16 cellular contexts compared by ENCODE assay signal in the genomic region with DNA sequence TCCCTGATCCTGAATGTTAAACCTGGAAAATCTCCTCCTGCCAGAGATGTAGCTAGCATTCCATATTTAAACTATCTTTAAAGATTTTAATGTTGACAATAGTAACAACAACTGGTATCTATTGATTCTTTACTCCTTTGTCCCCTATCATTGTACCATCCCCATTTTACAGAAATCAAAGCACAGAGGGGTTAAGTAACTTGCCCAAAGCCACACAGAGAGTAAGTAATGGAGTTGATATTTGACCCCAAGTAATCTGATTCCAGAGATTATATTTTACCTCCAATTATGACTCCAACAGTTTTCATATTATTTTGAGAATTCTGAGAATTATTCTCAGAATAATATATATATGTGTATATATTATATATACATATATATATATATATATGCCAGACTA. TPM values are rescaled to one million over a fixed set of nuclear protein-coding genes. Genes with fewer than 3 reads are reported as not detected.
DNase-seq lines count a peak whose midpoint lies in the region; ATAC-seq, FAIRE-seq and TF ChIP-seq lines count a peak whose summit lies in the region.
"Had no signal": no experiment of that assay in that cellular context is flagged by ENCODE, and none has a peak within 500 bp of the region (broad histone marks: within the 10 kb centered on the region; RNA-seq: fewer than 3 reads in every experiment).

No MANE protein-coding gene starts in this region.

- no peak overlapping the region for H2AK9ac ChIP-seq in IMR-90 (replicated peaks; ENCODE audit: low read depth, low read length, poor library complexity)

- no peak overlapping the region for H2BK15ac ChIP-seq in IMR-90 (ENCODE audit: low read depth, low read length)

- no peak overlapping the region for H3K27ac ChIP-seq in CD4-positive, alpha-beta T cell (ENCODE audit: low read depth, low read length)
- H3K27ac ChIP-seq in IMR-90 (ENCODE audit: insufficient read depth, low read length), result no peak overlapping the region
- peak overlapping the region; percentile 40 for H3K27ac ChIP-seq in astrocyte (ENCODE audit: low read depth, low read length)
- H3K27ac ChIP-seq: HL-60 had no signal

- DNase-seq in CD4-positive, alpha-beta T cell, result no peak
- DNase-seq in IMR-90, result no peak
- DNase-seq in astrocyte (ENCODE audit: low read depth), result no peak
- no peak for DNase-seq in osteocyte (ENCODE audit: extremely low spot score, unreplicated experiment)
- no peak for DNase-seq in KG1 (lab: John Stamatoyannopoulos, UW)
- no peak for DNase-seq in DMS79 treated with DMSO at 0.1 percent for 48 hours (lab: John Stamatoyannopoulos, UW)
- DNase-seq in OCI-M2 (lab: John Stamatoyannopoulos, UW; ENCODE audit: unreplicated experiment), result no peak
- DNase-seq: GDM1, NCI-H1694, occipital lobe, SK-N-SH had no signal

- no peak overlapping the region for H3K23ac ChIP-seq in IMR-90 (ENCODE audit: low read depth, low read length)

- H3K79me1 ChIP-seq in IMR-90 (ENCODE audit: low read depth in 1 of 2, low read length in 2 of 2), result no peaks in the 10 kb centered on the region

- FAIRE-seq in astrocyte (lab: Jason Lieb, UNC), result no peak

- POLR2A ChIA-PET in CD4-positive, alpha-beta T cell (lab: Charles Lee), result interaction anchor here (0.6 to 2.7 kb wide), 8 partner anchors 24 to 594 kb away, joined by 3 to 16 read pairs (median 6); partner anchors contain the start of genes GNA13, LRRC37A3 and RGS9
- POLR2A ChIA-PET in IMR-90 (lab: Charles Lee; ENCODE audit: unreplicated experiment), result no interaction called here

- no peak overlapping the region for H2BK5ac ChIP-seq in IMR-90 (ENCODE audit: low read depth, low read length, poor library complexity, severe bottlenecking)

- H3K4me2 ChIP-seq in IMR-90 (ENCODE audit: low read depth, low read length) (no peak overlapping the region), astrocyte (ENCODE audit: low read length) (peak overlapping the region; percentile 47)

- no peak overlapping the region for H4K8ac ChIP-seq in IMR-90 (ENCODE audit: low read depth in 2 of 2, low read length in 2 of 2)

- intact Hi-C loops in CD4-positive, alpha-beta T cell (cut with DNase I, micrococcal nuclease), result no loop called here
- intact Hi-C loops in IMR-90 (cut with micrococcal nuclease), result no loop called here

- no peaks in the 10 kb centered on the region for H3K79me2 ChIP-seq in astrocyte (ENCODE audit: insufficient read depth, low read length)

- no peak overlapping the region for H4K5ac ChIP-seq in IMR-90 (ENCODE audit: low read depth, low read length)

- no peak overlapping the region for H3K18ac ChIP-seq in IMR-90 (ENCODE audit: low read depth, low read length)

- H3K14ac ChIP-seq in IMR-90 (replicated peaks; ENCODE audit: low read depth, low read length), result no peak overlapping the region

- H3K4me3 Mint-ChIP-seq in CD4-positive, alpha-beta T cell, result peak overlapping the region; percentile 71
- H3K4me3 Mint-ChIP-seq in astrocyte (ENCODE audit: unreplicated experiment) (no peak overlapping the region), osteocyte (ENCODE audit: unreplicated experiment) (no peak overlapping the region)

- peaks cover 5% of the 10 kb centered on the region; the same call in 1 of the 2 replicates for H3K9me1 ChIP-seq in IMR-90 (ENCODE audit: insufficient read depth, low read length)

- no peak for ATAC-seq in CD4-positive, alpha-beta T cell (ENCODE audit: poor library complexity)
- ATAC-seq in IMR-90 (ENCODE audit: low read depth), result no peak
- ATAC-seq in HG03439 (IDR thresholded peaks at IDR 0.05; ENCODE audit: unreplicated experiment), result no peak

- peaks cover 26% of the 10 kb centered on the region for H3K4me1 Mint-ChIP-seq in CD4-positive, alpha-beta T cell (ENCODE audit: low read depth)
- H3K4me1 Mint-ChIP-seq in astrocyte (ENCODE audit: low read depth, unreplicated experiment) (peaks cover 14% of the 10 kb centered on the region), osteocyte (ENCODE audit: unreplicated experiment) (peaks cover 37% of the 10 kb centered on the region)

- in situ Hi-C loops in IMR-90 (cut with MboI; ENCODE audit: low sequenced_read_pairs), result no loop called here

- H3K36me3 ChIP-seq in IMR-90 (ENCODE audit: control insufficient read depth, insufficient read depth, low read length), result no peaks in the 10 kb centered on the region
- no peaks in the 10 kb centered on the region for H3K36me3 ChIP-seq in astrocyte (ENCODE audit: insufficient read depth, low read length)
- H3K36me3 ChIP-seq: gastrocnemius medialis had no signal

- H2AK5ac ChIP-seq in IMR-90 (ENCODE audit: low read depth, low read length), result peak overlapping the region; percentile 68; the same call in 1 of the 2 replicates

- H4K20me1 ChIP-seq in IMR-90 (ENCODE audit: insufficient read depth, low read length), result no peaks in the 10 kb centered on the region
- no peaks in the 10 kb centered on the region for H4K20me1 ChIP-seq in astrocyte (ENCODE audit: insufficient read depth, low read length)

- CTCF ChIA-PET in CD4-positive, alpha-beta T cell (lab: Charles Lee), result interaction anchor here (1.2 to 2.9 kb wide), 8 partner anchors 19 to 180 kb away, joined by 3 to 20 read pairs (median 8); partner anchors contain the start of genes LRRC37A3 and RGS9
- CTCF ChIA-PET in IMR-90 (lab: Yijun Ruan, JAX), result no interaction called here

- H3K9me3 ChIP-seq in CD4-positive, alpha-beta T cell (ENCODE audit: control insufficient read depth, low read length), result no peaks in the 10 kb centered on the region
- no peaks in the 10 kb centered on the region for H3K9me3 ChIP-seq in IMR-90 (ENCODE audit: control insufficient read depth, insufficient read depth, low read length)
- H3K9me3 ChIP-seq in astrocyte (ENCODE audit: insufficient read depth, low read depth, low read length), result no peaks in the 10 kb centered on the region
- H3K9me3 ChIP-seq: gastrocnemius medialis, SK-N-SH had no signal

- H2AFZ ChIP-seq in IMR-90 (replicated peaks; ENCODE audit: low read length, poor library complexity) (no peak overlapping the region), astrocyte (ENCODE audit: low read depth, low read length) (no peak overlapping the region)

- H3K36me3 Mint-ChIP-seq in CD4-positive, alpha-beta T cell (ENCODE audit: low read depth), result no peaks in the 10 kb centered on the region
- H3K36me3 Mint-ChIP-seq in astrocyte (ENCODE audit: low read depth, unreplicated experiment) (no peaks in the 10 kb centered on the region), osteocyte (ENCODE audit: unreplicated experiment) (no peaks in the 10 kb centered on the region)
- H3K36me3 Mint-ChIP-seq: CD8-positive, alpha-beta T cell had no signal

- TF ChIP-seq RAD21 in IMR-90 (IDR thresholded peaks at IDR 0.05; ENCODE audit: low read length), result no peak

- H3K27me3 Mint-ChIP-seq in CD4-positive, alpha-beta T cell, result no peaks in the 10 kb centered on the region
- H3K27me3 Mint-ChIP-seq in astrocyte (ENCODE audit: low read depth, unreplicated experiment) (no peaks in the 10 kb centered on the region), osteocyte (ENCODE audit: unreplicated experiment) (no peaks in the 10 kb centered on the region)
- H3K27me3 Mint-ChIP-seq: stimulated activated naive CD8-positive, alpha-beta T cell treated with anti-CD3 and anti-CD28 coated beads, Interleukin-15, amount 100 ng/mL, for 72 hours had no signal

- no peak for TF ChIP-seq CTCF in CD4-positive, alpha-beta T cell (IDR thresholded peaks at IDR 0.05)
- TF ChIP-seq CTCF in IMR-90 (conservative IDR thresholded peaks at IDR 0.05; ENCODE audit: low read depth, low read length), result no peak
- TF ChIP-seq CTCF in astrocyte (IDR thresholded peaks at IDR 0.05; ENCODE audit: insufficient read depth, low read depth, low read length), result no peak
- TF ChIP-seq CTCF in osteocyte (IDR thresholded peaks at IDR 0.05), result no peak

- H3K9me3 Mint-ChIP-seq in CD4-positive, alpha-beta T cell, result no peaks in the 10 kb centered on the region
- H3K9me3 Mint-ChIP-seq in astrocyte (ENCODE audit: unreplicated experiment) (no peaks in the 10 kb centered on the region), osteocyte (ENCODE audit: unreplicated experiment) (no peaks in the 10 kb centered on the region)
- H3K9me3 Mint-ChIP-seq: CD8-positive, alpha-beta T cell; stimulated activated naive CD8-positive, alpha-beta T cell treated with anti-CD3 and anti-CD28 coated beads, Interleukin-15, amount 100 ng/mL, for 72 hours had no signal

- peaks cover 7% of the 10 kb centered on the region for H3K4me1 ChIP-seq in IMR-90 (ENCODE audit: control insufficient read depth, insufficient read depth, low read length)
- H3K4me1 ChIP-seq in astrocyte (ENCODE audit: insufficient read depth, low read length), result peaks cover 23% of the 10 kb centered on the region

- no peak overlapping the region for H4K91ac ChIP-seq in IMR-90 (ENCODE audit: insufficient read depth, low read depth, low read length)

- H2BK120ac ChIP-seq in IMR-90 (ENCODE audit: low read depth, low read length), result no peak overlapping the region

- H3K9ac ChIP-seq in IMR-90 (ENCODE audit: low read depth, low read length), result no peak overlapping the region
- H3K9ac ChIP-seq in astrocyte (ENCODE audit: low read length), result no peak overlapping the region
- H3K9ac ChIP-seq: SK-N-SH had no signal

- no peaks in the 10 kb centered on the region for H3K27me3 ChIP-seq in CD4-positive, alpha-beta T cell (ENCODE audit: control insufficient read depth, insufficient read depth, low read length)
- H3K27me3 ChIP-seq in IMR-90 (ENCODE audit: control insufficient read depth, insufficient read depth, low read length) (no peaks in the 10 kb centered on the region), astrocyte (ENCODE audit: insufficient read depth, low read length) (peaks cover 14% of the 10 kb centered on the region)
- H3K27me3 ChIP-seq: gastrocnemius medialis had no signal

- H3K27ac Mint-ChIP-seq in CD4-positive, alpha-beta T cell, result peak overlapping the region; percentile 89
- H3K27ac Mint-ChIP-seq in astrocyte (ENCODE audit: unreplicated experiment), result no peak overlapping the region
- peak overlapping the region; percentile 21 for H3K27ac Mint-ChIP-seq in osteocyte (ENCODE audit: unreplicated experiment)

- no TSS peak for BruUV-seq in IMR-90 (replicated peaks; lab: Mats Ljungman, UMichigan)

- H3K4ac ChIP-seq in IMR-90 (ENCODE audit: low read depth, low read length), result peak overlapping the region; percentile 48; the same call in 1 of the 2 replicates

- no peak for TF ChIP-seq POLR2A in IMR-90 (IDR thresholded peaks at IDR 0.05; ENCODE audit: low read depth, low read length)

- no peak overlapping the region for H3K4me3 ChIP-seq in IMR-90 (ENCODE audit: insufficient read depth, low read depth, low read length)
- no peak overlapping the region for H3K4me3 ChIP-seq in astrocyte (ENCODE audit: insufficient read depth, low read depth, low read length)

- dilution Hi-C loops in IMR-90 (cut with HindIII; ENCODE audit: low sequenced_read_pairs, unreplicated experiment), result no loop called here

- no peak overlapping the region for H2BK20ac ChIP-seq in IMR-90 (ENCODE audit: low read depth, low read length)

- H3K56ac ChIP-seq in IMR-90 (ENCODE audit: extremely low read depth, insufficient read depth, low read length), result no peak overlapping the region

RNA-seq across cellular contexts. Expression of gene RGS9, which starts 37.7 kb away (rescaled TPM):
- total RNA-seq in CD4-positive, alpha-beta T cell, result under 1 TPM; 0.60 to 0.73 TPM
- total RNA-seq in IMR-90 (2012; rRNA removed) (0.90 and 1.4 TPM in 2 replicates), astrocyte (8.6 and 9.4 TPM in 2 replicates), osteocyte (4.0 and 6.5 TPM in 2 replicates)
- 0.77 and 1.1 TPM in 2 replicates for polyA plus RNA-seq in IMR-90 (2012; rRNA removed)
- polyA plus RNA-seq in IMR-90 (2012; cell fraction: cytosol; rRNA removed), result 0.41 and 0.58 TPM in 2 replicates
- polyA plus RNA-seq in IMR-90 (2012; cell fraction: nucleus; rRNA removed; ENCODE audit: low replicate concordance), result 0.60 and 1.3 TPM in 2 replicates

RNA-seq across cellular contexts. Expression of gene GNA13, which starts 42.9 kb away (rescaled TPM):
- 100 to 1,000 TPM; 128 to 131 TPM for total RNA-seq in CD4-positive, alpha-beta T cell
- 37.6 and 57.2 TPM in 2 replicates for total RNA-seq in IMR-90 (2012; rRNA removed)
- polyA plus RNA-seq in IMR-90 (2012; rRNA removed), result 11.3 and 13.8 TPM in 2 replicates
- polyA plus RNA-seq in IMR-90 (2012; cell fraction: cytosol; rRNA removed), result 3.5 and 3.9 TPM in 2 replicates
- 2.6 and 9.4 TPM in 2 replicates for polyA plus RNA-seq in IMR-90 (2012; cell fraction: nucleus; rRNA removed; ENCODE audit: low replicate concordance)
- total RNA-seq in astrocyte, result 63.6 and 65.2 TPM in 2 replicates
- total RNA-seq in osteocyte, result 54.7 and 55.9 TPM in 2 replicates
